ENCODE assay signal across 9 cellular contexts in the genomic region with DNA sequence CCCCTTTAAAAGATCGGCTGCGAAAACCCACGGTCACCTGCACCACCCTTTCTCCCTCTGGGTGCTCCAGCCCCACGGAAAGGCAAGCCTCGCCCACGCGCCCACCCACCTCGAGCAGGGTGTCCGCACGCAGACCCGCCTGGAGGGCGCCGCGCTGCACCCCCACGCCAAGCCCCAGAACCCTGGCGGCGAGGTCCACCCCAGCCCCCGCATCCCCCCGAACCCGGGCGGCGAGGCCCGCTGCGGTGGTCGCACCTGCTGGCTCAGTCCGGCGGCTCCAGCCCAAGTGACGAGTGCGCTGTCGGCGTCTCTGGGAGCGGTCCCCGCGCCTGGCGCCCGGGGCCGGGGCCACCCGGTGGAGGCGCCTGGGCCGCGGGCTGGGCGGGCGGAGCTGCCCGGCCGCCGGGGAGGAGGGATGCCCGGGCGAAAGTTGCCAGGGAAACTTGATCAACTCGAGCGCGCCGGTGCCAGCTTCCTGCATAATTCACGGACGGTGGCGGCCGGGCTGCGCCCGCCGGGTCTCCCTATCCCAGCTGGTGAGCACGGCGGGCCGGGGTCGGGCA. TPM values are rescaled to one million over a fixed set of nuclear protein-coding genes. Genes with fewer than 3 reads are reported as not detected.
A peak's percentile ranks its signal among the peaks of the same experiment; 100 is the strongest.
DNase-seq lines count a peak whose midpoint lies in the region; ATAC-seq and TF ChIP-seq lines count a peak whose summit lies in the region.
"Had no signal": no experiment of that assay in that cellular context is flagged by ENCODE, and none has a peak within 500 bp of the region (broad histone marks: within the 10 kb centered on the region; RNA-seq: fewer than 3 reads in every experiment).

No MANE protein-coding gene starts in this region.

- H3K4me1 ChIP-seq in Peyer's patch: peaks cover 0 to 19% (median 5%) of the 10 kb centered on the region in 4 donors

- H3K4me1 Mint-ChIP-seq in activated CD4-positive, alpha-beta T cell treated with anti-CD3 and anti-CD28 coated beads, Interleukin-2, amount 10 ng/mL, durations not matched to agents 7 days and 5 days: peaks cover 2% of the 10 kb centered on the region
- H3K4me1 Mint-ChIP-seq: stimulated activated effector memory CD8-positive, alpha-beta T cell treated with anti-CD3 and anti-CD28 coated beads, Interleukin-12 subunit alpha, Interleukin-12 subunit beta, amount 100 ng/mL, for 72 hours had no signal

- H3K36me3 Mint-ChIP-seq in activated CD4-positive, alpha-beta T cell treated with anti-CD3 and anti-CD28 coated beads, Interleukin-2, amount 10 ng/mL, durations not matched to agents 7 days and 5 days (ENCODE audit: low read depth): no peaks in the 10 kb centered on the region
- H3K36me3 Mint-ChIP-seq: stimulated activated effector memory CD8-positive, alpha-beta T cell treated with anti-CD3 and anti-CD28 coated beads, Interleukin-12 subunit alpha, Interleukin-12 subunit beta, amount 100 ng/mL, for 72 hours had no signal

- POLR2A ChIA-PET in activated CD4-positive, alpha-beta T cell treated with anti-CD3 and anti-CD28 coated beads, Interleukin-2, amount 10 ng/mL, durations not matched to agents 7 days and 5 days (lab: Charles Lee): no interaction called here

- H3K36me3 ChIP-seq in Peyer's patch: no peaks in the 10 kb centered on the region

- no peak for TF ChIP-seq CTCF in GM20000 (IDR thresholded peaks at IDR 0.05; ENCODE audit: extremely low read depth, missing control alignments)
- no peak for TF ChIP-seq CTCF in Peyer's patch (IDR thresholded peaks at IDR 0.05)
- no peak for TF ChIP-seq CTCF in retinal pigment epithelial cell (conservative IDR thresholded peaks at IDR 0.05; ENCODE audit: low read depth, low read length)

- H3K4me3 Mint-ChIP-seq in activated CD4-positive, alpha-beta T cell treated with anti-CD3 and anti-CD28 coated beads, Interleukin-2, amount 10 ng/mL, durations not matched to agents 7 days and 5 days: no peak overlapping the region
- H3K4me3 Mint-ChIP-seq: stimulated activated effector memory CD8-positive, alpha-beta T cell treated with anti-CD3 and anti-CD28 coated beads, Interleukin-12 subunit alpha, Interleukin-12 subunit beta, amount 100 ng/mL, for 72 hours had no signal

- CTCF ChIA-PET in activated CD4-positive, alpha-beta T cell treated with anti-CD3 and anti-CD28 coated beads, Interleukin-2, amount 10 ng/mL, durations not matched to agents 7 days and 5 days (lab: Charles Lee): no interaction called here

- DNase-seq in GM20000 (ENCODE audit: low spot score): peak; percentile 48
- DNase-seq in Peyer's patch: peak in 1 of 3 donors; percentile 40
- peak; percentile 37 for DNase-seq in glomerular visceral epithelial cell (ENCODE audit: extremely low spot score)
- no peak for DNase-seq in retinal pigment epithelial cell (ENCODE audit: low read depth)
- DNase-seq in activated CD4-positive, alpha-beta T cell treated with anti-CD3 and anti-CD28 coated beads for 4 hours: no peak
- no peak for DNase-seq in activated CD4-positive, alpha-beta T cell treated with anti-CD3 and anti-CD28 coated beads, Interleukin-2, amount 10 ng/mL, durations not matched to agents 7 days and 5 days
- no peak for DNase-seq in activated CD4-positive, alpha-beta T cell treated with anti-CD3 and anti-CD28 coated beads for 48 hours

- H3K27me3 ChIP-seq in Peyer's patch: no peaks in the 10 kb centered on the region

- H3K4me3 ChIP-seq in Peyer's patch: peak overlapping the region; percentile 31 to 74 (median 52)
- H3K4me3 ChIP-seq in retinal pigment epithelial cell (ENCODE audit: low read length): peak overlapping the region; percentile 27

- H3K27ac Mint-ChIP-seq in activated CD4-positive, alpha-beta T cell treated with anti-CD3 and anti-CD28 coated beads, Interleukin-2, amount 10 ng/mL, durations not matched to agents 7 days and 5 days: no peak overlapping the region
- H3K27ac Mint-ChIP-seq: stimulated activated effector memory CD8-positive, alpha-beta T cell treated with anti-CD3 and anti-CD28 coated beads, Interleukin-12 subunit alpha, Interleukin-12 subunit beta, amount 100 ng/mL, for 72 hours had no signal

- no peak for TF ChIP-seq POLR2A in Peyer's patch (IDR thresholded peaks at IDR 0.05)

- ATAC-seq in GM21367 (IDR thresholded peaks at IDR 0.05; ENCODE audit: unreplicated experiment): no peak
- ATAC-seq: stimulated activated effector memory CD8-positive, alpha-beta T cell treated with anti-CD3 and anti-CD28 coated beads, Interleukin-12 subunit alpha, Interleukin-12 subunit beta, amount 100 ng/mL, for 72 hours had no signal

- no peaks in the 10 kb centered on the region for H3K9me3 Mint-ChIP-seq in activated CD4-positive, alpha-beta T cell treated with anti-CD3 and anti-CD28 coated beads, Interleukin-2, amount 10 ng/mL, durations not matched to agents 7 days and 5 days
- H3K9me3 Mint-ChIP-seq: stimulated activated effector memory CD8-positive, alpha-beta T cell treated with anti-CD3 and anti-CD28 coated beads, Interleukin-12 subunit alpha, Interleukin-12 subunit beta, amount 100 ng/mL, for 72 hours had no signal

- peak overlapping the region in 1 of 4 donors; percentile 88 for H3K27ac ChIP-seq in Peyer's patch

- peaks cover 39% of the 10 kb centered on the region for H3K27me3 Mint-ChIP-seq in activated CD4-positive, alpha-beta T cell treated with anti-CD3 and anti-CD28 coated beads, Interleukin-2, amount 10 ng/mL, durations not matched to agents 7 days and 5 days

- no peaks in the 10 kb centered on the region for H3K9me3 ChIP-seq in Peyer's patch

RNA-seq across cellular contexts. Expression of a gene that starts 1.1 kb away (rescaled TPM):
- total RNA-seq in Peyer's patch: 100 to 1,000 TPM in 1 of 4 donors, 10 to 100 TPM in 3; 26.1 to 109 (median 56.6) TPM
- total RNA-seq in activated CD4-positive, alpha-beta T cell treated with anti-CD3 and anti-CD28 coated beads, Interleukin-2, amount 10 ng/mL, durations not matched to agents 7 days and 5 days: not detected

Comparison
In these comparisons a context has a peak if more than half of its experiments do, and no peak if none do; other contexts are left out.
1. DNase-seq: peak in GM20000 (single experiment) and glomerular visceral epithelial cell (single experiment); none in retinal pigment epithelial cell (single experiment), activated CD4-positive, alpha-beta T cell treated with anti-CD3 and anti-CD28 coated beads for 4 hours (0 of 2), activated CD4-positive, alpha-beta T cell treated with anti-CD3 and anti-CD28 coated beads, Interleukin-2, amount 10 ng/mL, durations not matched to agents 7 days and 5 days (single experiment) and activated CD4-positive, alpha-beta T cell treated with anti-CD3 and anti-CD28 coated beads for 48 hours (single experiment).
2. RNA of a gene that starts 1.1 kb away (total RNA-seq): 26.1 to 109 TPM in Peyer's patch; not detected in activated CD4-positive, alpha-beta T cell treated with anti-CD3 and anti-CD28 coated beads, Interleukin-2, amount 10 ng/mL, durations not matched to agents 7 days and 5 days; every median in the first group is over 10 times any median in the second.